Comparison of ENCODE assay signal across 1 cellular context in genomic region chr1:53450225-53450624, GRCh38.
TF ChIP-seq lines count a peak whose summit lies in the region.

No MANE protein-coding gene starts in this region.

TF ChIP-seq in GM23338, 12 proteins besides CTCF, POLR2A, EP300 and RAD21 (continued from another document):
- no peak for TF ChIP-seq ZNF462 (CRISPR knock-in tag; IDR thresholded peaks at IDR 0.05)
- no peak for TF ChIP-seq ZNF331 (CRISPR knock-in tag; IDR thresholded peaks at IDR 0.05; ENCODE audit: low read depth)
TF ChIP-seq in GM23338: peak in this region for 0.
